In genomic region chr15:101646652-101647051, GRCh38 we compare ENCODE assay signal across 20 cellular contexts. TPM values are rescaled to one million over a fixed set of nuclear protein-coding genes. Genes with fewer than 3 reads are reported as not detected.
DNase-seq lines count a peak whose midpoint lies in the region; ATAC-seq and TF ChIP-seq lines count a peak whose summit lies in the region.
"Had no signal": no experiment of that assay in that cellular context is flagged by ENCODE, and none has a peak within 500 bp of the region (broad histone marks: within the 10 kb centered on the region; RNA-seq: fewer than 3 reads in every experiment).

No MANE protein-coding gene starts in this region.

- no peaks in the 10 kb centered on the region for H3K9me3 ChIP-seq in mucosa of descending colon
- H3K9me3 ChIP-seq: left lung, tibial artery had no signal

- no peaks in the 10 kb centered on the region for H3K27me3 Mint-ChIP-seq in CD14-positive monocyte (ENCODE audit: low read depth in 3 of 3)

- H3K4me1 ChIP-seq in mucosa of descending colon (ENCODE audit: low read depth), result peaks cover 24% of the 10 kb centered on the region

- peaks cover 54 to 70% of the 10 kb centered on the region in 2 donors for H3K36me3 Mint-ChIP-seq in CD14-positive monocyte

- peaks cover 5% of the 10 kb centered on the region for H3K36me3 ChIP-seq in mucosa of descending colon (ENCODE audit: low read depth)

- peak overlapping the region; percentile 79 to 91 (median 85) for H3K27ac Mint-ChIP-seq in CD14-positive monocyte

- intact Hi-C loops in CD14-positive monocyte (cut with micrococcal nuclease), result loop anchor here in 1 of 2 donors (10.0 kb wide), 1 partner anchor 632 kb away; no protein-coding TSS in a partner anchor
- intact Hi-C loops in mucosa of descending colon (cut with DNase I, micrococcal nuclease), result loop anchor here in 1 of 2 donors (5.0 kb wide), 1 partner anchor 344 kb away; no protein-coding TSS in a partner anchor

- ATAC-seq in mucosa of descending colon, result peak; percentile 34
- ATAC-seq: HCT116, left lung, PC-3 had no signal

- CTCF ChIA-PET in HEK293T (lab: Yijun Ruan, JAX), result no interaction called here

- H3K4me3 Mint-ChIP-seq in CD14-positive monocyte, result peak overlapping the region in 1 of 2 donors; percentile 27

- TF ChIP-seq CTCF in CD14-positive monocyte (IDR thresholded peaks at IDR 0.05) (no peak), fibroblast of mammary gland (conservative IDR thresholded peaks at IDR 0.05; ENCODE audit: control insufficient read depth, insufficient read depth, low read depth, low read length) (no peak), mucosa of descending colon (IDR thresholded peaks at IDR 0.05) (no peak)

- no peak overlapping the region for H3K4me3 ChIP-seq in fibroblast of mammary gland (ENCODE audit: control insufficient read depth, low read depth, low read length)
- H3K4me3 ChIP-seq in mucosa of descending colon, result no peak overlapping the region
- H3K4me3 ChIP-seq: left lung, tibial artery had no signal

- POLR2A ChIA-PET in HEK293T (lab: Yijun Ruan, JAX), result interaction anchor here (0.6 kb wide), 2 partner anchors 30 to 352 kb away, joined by 3 read pairs; partner anchors contain the start of gene SNRPA1

- peaks cover 47% of the 10 kb centered on the region for H3K4me1 Mint-ChIP-seq in CD14-positive monocyte

- DNase-seq in CD14-positive monocyte (ENCODE audit: low spot score), result peak; percentile 68
- DNase-seq in HEK293T (ENCODE audit: extremely low spot score), result no peak
- peak; percentile 15 for DNase-seq in fibroblast of mammary gland (ENCODE audit: low read depth)
- DNase-seq in mucosa of descending colon, result no peak
- no peak for DNase-seq in NK-92 (lab: John Stamatoyannopoulos, UW; ENCODE audit: unreplicated experiment)
- DNase-seq in SKM-1 (lab: John Stamatoyannopoulos, UW; ENCODE audit: unreplicated experiment), result no peak
- DNase-seq in stimulated activated CD4-positive, alpha-beta T cell treated with anti-CD3 and anti-CD28 coated beads, Interleukin-4, amount 100 ng/mL, for 4 hours, result no peak
- DNase-seq: activated CD4-positive, alpha-beta T cell treated with anti-CD3 and anti-CD28 coated beads, Interleukin-2, amount 50 U/mL, for 48 hours; amygdala; central memory CD4-positive, alpha-beta T cell; DMS 273 treated with DMSO at 0.1 percent for 48 hours; foreskin melanocyte; left lung; NCI-H1105 treated with DMSO at 0.1 percent for 48 hours; NCI-H2171 treated with DMSO at 0.1 percent for 48 hours; NCI-H774; occipital lobe; PC-3; tibial artery had no signal

- H3K9me3 Mint-ChIP-seq in CD14-positive monocyte, result peaks cover 0 to 2% (median 0%) of the 10 kb centered on the region in 7 donors

TF ChIP-seq in HEK293T, 16 proteins besides CTCF, POLR2A, EP300 and RAD21:
- TF ChIP-seq PKNOX1 (IDR thresholded peaks at IDR 0.05) (0 out of 2 replicates have a peak, but pooled peaks have one; percentile 39), SP1 (IDR thresholded peaks at IDR 0.05) (no peak), HDGF (IDR thresholded peaks at IDR 0.05; ENCODE audit: borderline replicate concordance) (no peak), LEF1 (IDR thresholded peaks at IDR 0.05; ENCODE audit: borderline replicate concordance) (no peak)

RNA-seq across cellular contexts. Expression of gene TM2D3, which starts 5.5 kb away (rescaled TPM):
- 10 to 100 TPM; 22.9 to 26.5 TPM for polyA plus RNA-seq in CD14-positive monocyte
- total RNA-seq in mucosa of descending colon, result 10 to 100 TPM; 30.9 to 54.0 (median 35.8) TPM

Comparison
In these comparisons a context has a peak if more than half of its experiments do, and no peak if none do; other contexts are left out.
1. DNase-seq: peak in CD14-positive monocyte (single experiment) and fibroblast of mammary gland (single experiment); none in HEK293T (single experiment), mucosa of descending colon (0 of 3), NK-92 (single experiment), SKM-1 (single experiment) and stimulated activated CD4-positive, alpha-beta T cell treated with anti-CD3 and anti-CD28 coated beads, Interleukin-4, amount 100 ng/mL, for 4 hours (0 of 2).